In the genomic region with DNA sequence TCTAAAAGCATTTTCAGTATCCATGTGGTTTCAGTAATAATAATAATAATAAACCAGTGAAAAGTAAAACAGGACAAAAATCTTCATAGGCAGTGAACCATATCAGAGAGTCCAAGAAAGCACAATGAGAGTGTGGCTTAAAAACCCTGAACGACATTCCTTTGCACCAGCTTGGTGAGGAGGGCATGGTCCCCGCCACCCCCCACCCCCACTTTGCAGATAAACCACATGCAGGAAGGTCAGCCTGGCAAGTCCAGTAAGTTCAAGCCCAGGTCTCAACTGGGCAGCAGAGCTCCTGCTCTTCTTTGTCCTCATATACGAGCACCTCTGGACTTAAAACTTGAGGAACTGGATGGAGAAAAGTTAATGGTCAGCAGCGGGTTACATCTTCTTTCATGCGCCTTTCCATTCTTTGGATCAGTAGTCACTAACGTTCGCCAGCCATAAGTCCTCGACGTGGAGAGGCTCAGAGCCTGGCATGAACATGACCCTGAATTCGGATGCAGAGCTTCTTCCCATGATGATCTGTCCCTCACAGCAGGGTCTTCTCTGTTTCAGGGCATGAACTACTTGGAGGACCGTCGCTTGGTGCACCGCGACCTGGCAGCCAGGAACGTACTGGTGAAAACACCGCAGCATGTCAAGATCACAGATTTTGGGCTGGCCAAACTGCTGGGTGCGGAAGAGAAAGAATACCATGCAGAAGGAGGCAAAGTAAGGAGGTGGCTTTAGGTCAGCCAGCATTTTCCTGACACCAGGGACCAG, we compare ENCODE assay signal across 28 cellular contexts.
DNase-seq lines count a peak whose midpoint lies in the region; ATAC-seq, FAIRE-seq and TF ChIP-seq lines count a peak whose summit lies in the region.
"Had no signal": no experiment of that assay in that cellular context is flagged by ENCODE, and none has a peak within 500 bp of the region (broad histone marks: within the 10 kb centered on the region; RNA-seq: fewer than 3 reads in every experiment).

No MANE protein-coding gene starts in this region.

- no peaks in the 10 kb centered on the region for H4K20me1 ChIP-seq in mammary epithelial cell (ENCODE audit: insufficient read depth, low read length)

- H3K36me3 Mint-ChIP-seq in MCF 10A (ENCODE audit: insufficient read depth, unreplicated experiment) (peaks cover 100% of the 10 kb centered on the region), natural killer cell (no peaks in the 10 kb centered on the region)
- H3K36me3 Mint-ChIP-seq: CD8-positive, alpha-beta memory T cell; memory B cell had no signal

- H3K9me3 Mint-ChIP-seq in MCF 10A (ENCODE audit: unreplicated experiment): no peaks in the 10 kb centered on the region
- H3K9me3 Mint-ChIP-seq in natural killer cell: no peaks in the 10 kb centered on the region
- H3K9me3 Mint-ChIP-seq: activated CD8-positive, alpha-beta T cell treated with anti-CD3 and anti-CD28 coated beads for 36 hours; CD8-positive, alpha-beta memory T cell; central memory CD8-positive, alpha-beta T cell; memory B cell; stimulated activated naive CD8-positive, alpha-beta T cell treated with anti-CD3 and anti-CD28 coated beads, Interleukin-15, amount 100 ng/mL, for 72 hours had no signal

- POLR2A ChIA-PET in MCF 10A (lab: Yijun Ruan, JAX): interaction anchor here (0.6 to 1.7 kb wide), 2 partner anchors 27 to 43 kb away, joined by 3 read pairs; no protein-coding TSS in a partner anchor

- H3K9ac ChIP-seq in mammary epithelial cell (ENCODE audit: insufficient read depth, low read length): no peak overlapping the region

- CTCF ChIA-PET in MCF 10A (lab: Yijun Ruan, JAX) (interaction anchor here (0.5 to 0.9 kb wide), 5 partner anchors 41 to 450 kb away, joined by 3 to 5 read pairs (median 3); no protein-coding TSS in a partner anchor), mammary epithelial cell (lab: Charles Lee; ENCODE audit: low non-redundant PET) (no interaction called here)

- H3K27ac Mint-ChIP-seq in MCF 10A (ENCODE audit: low read depth, unreplicated experiment): peak overlapping the region; percentile 70
- no peak overlapping the region for H3K27ac Mint-ChIP-seq in natural killer cell
- H3K27ac Mint-ChIP-seq: activated CD8-positive, alpha-beta T cell treated with anti-CD3 and anti-CD28 coated beads for 36 hours; memory B cell; stimulated activated naive CD8-positive, alpha-beta T cell treated with anti-CD3 and anti-CD28 coated beads, Interleukin-15, amount 100 ng/mL, for 72 hours had no signal

- no peak overlapping the region for H3K4me3 ChIP-seq in mammary epithelial cell (replicated peaks in 1 of 3; ENCODE audit: insufficient read depth in 1 of 3, low read depth in 2 of 3, low read length in 3 of 3)
- H3K4me3 ChIP-seq: heart left ventricle, SK-N-MC had no signal

- FAIRE-seq in urothelium cell line (lab: Jason Lieb, UNC): peak; percentile 32
- FAIRE-seq: A204.1, GM19239 had no signal

- H3K79me2 ChIP-seq in mammary epithelial cell (ENCODE audit: insufficient read depth, low read length): peaks cover 48% of the 10 kb centered on the region

- H3K4me1 ChIP-seq in mammary epithelial cell (ENCODE audit: insufficient read depth, low read length): peaks cover 15% of the 10 kb centered on the region

- H3K4me2 ChIP-seq in mammary epithelial cell (ENCODE audit: insufficient read depth, low read depth, low read length): no peak overlapping the region

- WGBS in mammary epithelial cell (ENCODE audit: low coverage, missing lambda C conversion rate): 90% methylated on average over 17 of the region's 17 CpGs

- in situ Hi-C loops in mammary epithelial cell (cut with MboI; ENCODE audit: low sequenced_read_pairs in 2 of 2): no loop called here

- H3K27me3 Mint-ChIP-seq in MCF 10A (ENCODE audit: insufficient read depth, unreplicated experiment) (no peaks in the 10 kb centered on the region), natural killer cell (ENCODE audit: low read depth in 2 of 2) (peaks cover 2 to 23% of the 10 kb centered on the region in 2 donors)

- ATAC-seq in natural killer cell (no peak), GM18517 (IDR thresholded peaks at IDR 0.05; ENCODE audit: unreplicated experiment) (no peak)
- ATAC-seq: activated CD8-positive, alpha-beta T cell treated with anti-CD3 and anti-CD28 coated beads for 36 hours; left colon had no signal

- BruUV-seq in MCF 10A (replicated peaks; lab: Mats Ljungman, UMichigan) (no TSS peak), mammary epithelial cell (replicated peaks; lab: Mats Ljungman, UMichigan) (no TSS peak)

- H3K4me3 Mint-ChIP-seq in MCF 10A (ENCODE audit: unreplicated experiment) (no peak overlapping the region), natural killer cell (no peak overlapping the region)
- H3K4me3 Mint-ChIP-seq: activated CD8-positive, alpha-beta T cell treated with anti-CD3 and anti-CD28 coated beads for 36 hours; CD8-positive, alpha-beta memory T cell; central memory CD8-positive, alpha-beta T cell; memory B cell; stimulated activated naive CD8-positive, alpha-beta T cell treated with anti-CD3 and anti-CD28 coated beads, Interleukin-15, amount 100 ng/mL, for 72 hours had no signal

- H3K9me3 ChIP-seq in mammary epithelial cell (replicated peaks; ENCODE audit: insufficient read depth, low read length): no peaks in the 10 kb centered on the region
- H3K9me3 ChIP-seq: BE2C, heart left ventricle, neutrophil had no signal

- dilution Hi-C loops in mammary epithelial cell (cut with HindIII; ENCODE audit: low sequenced_read_pairs): no loop called here

- DNase-seq in MCF 10A (ENCODE audit: unreplicated experiment) (no peak), mammary epithelial cell (no peak), ecto neural progenitor cell (ENCODE audit: low spot score) (peak; percentile 38), kidney tubule cell (ENCODE audit: low spot score) (peak; percentile 57), urothelium cell line (ENCODE audit: low spot score) (no peak), natural killer cell (no peak), NCI-H524 treated with DMSO at 0.1 percent for 48 hours (lab: John Stamatoyannopoulos, UW) (no peak)
- DNase-seq: activated CD4-positive, alpha-beta T cell treated with anti-CD3 and anti-CD28 coated beads for 1 hour; activated CD8-positive, alpha-beta T cell treated with anti-CD3 and anti-CD28 coated beads for 36 hours; activated gamma-delta T cell; activated T-cell treated with anti-CD3 and anti-CD28 coated beads, Interleukin-2, amount 50 U/mL, for 1 hour; CD8-positive, alpha-beta memory T cell; heart left ventricle; KBM-7; left colon; MM.1S; NCI-H1417 treated with DMSO at 0.1 percent for 48 hours; NCI-H774; stimulated activated naive CD8-positive, alpha-beta T cell treated with anti-CD3 and anti-CD28 coated beads, Interleukin-15, amount 100 ng/mL, for 72 hours; T-helper 2 cell had no signal

- H3K4me1 Mint-ChIP-seq in MCF 10A (ENCODE audit: insufficient read depth, unreplicated experiment): peaks cover 12% of the 10 kb centered on the region
- H3K4me1 Mint-ChIP-seq in natural killer cell: no peaks in the 10 kb centered on the region
- H3K4me1 Mint-ChIP-seq: central memory CD8-positive, alpha-beta T cell; stimulated activated naive CD8-positive, alpha-beta T cell treated with anti-CD3 and anti-CD28 coated beads, Interleukin-15, amount 100 ng/mL, for 72 hours had no signal

- peaks cover 43% of the 10 kb centered on the region for H3K36me3 ChIP-seq in mammary epithelial cell (ENCODE audit: insufficient read depth, low read length)
- H3K36me3 ChIP-seq: neutrophil had no signal

- intact Hi-C loops in MCF 10A (cut with micrococcal nuclease): no loop called here
- intact Hi-C loops in mammary epithelial cell (cut with micrococcal nuclease): no loop called here
- intact Hi-C loops in natural killer cell (cut with micrococcal nuclease): no loop called here

- no peak overlapping the region for H2AFZ ChIP-seq in mammary epithelial cell (ENCODE audit: low read depth, low read length)

- TF ChIP-seq CTCF in MCF 10A (IDR thresholded peaks at IDR 0.05; ENCODE audit: unreplicated experiment): no peak
- TF ChIP-seq CTCF in mammary epithelial cell (conservative IDR thresholded peaks at IDR 0.05 in 1 of 2, IDR thresholded peaks at IDR 0.05 in 1 of 2; ENCODE audit: extremely low read depth in 1 of 2, insufficient read depth in 1 of 2, low read depth in 1 of 2, low read length in 2 of 2): no peak
- TF ChIP-seq CTCF in natural killer cell (IDR thresholded peaks at IDR 0.05): no peak

- no peak overlapping the region for H3K27ac ChIP-seq in mammary epithelial cell (ENCODE audit: insufficient read depth, low read depth, low read length)
- H3K27ac ChIP-seq: neutrophil, SK-N-MC had no signal

- H3K27me3 ChIP-seq in mammary epithelial cell (ENCODE audit: insufficient read depth, low read length): no peaks in the 10 kb centered on the region
- H3K27me3 ChIP-seq: BE2C, heart left ventricle, neutrophil had no signal

Comparison
In these comparisons a context has a peak if more than half of its experiments do, and no peak if none do; other contexts are left out.
1. DNase-seq: peak in ecto neural progenitor cell (single experiment) and kidney tubule cell (single experiment); none in MCF 10A (single experiment), mammary epithelial cell (single experiment), urothelium cell line (single experiment), natural killer cell (single experiment) and NCI-H524 treated with DMSO at 0.1 percent for 48 hours (single experiment).